21 cellular contexts compared by ENCODE assay signal in the genomic region with DNA sequence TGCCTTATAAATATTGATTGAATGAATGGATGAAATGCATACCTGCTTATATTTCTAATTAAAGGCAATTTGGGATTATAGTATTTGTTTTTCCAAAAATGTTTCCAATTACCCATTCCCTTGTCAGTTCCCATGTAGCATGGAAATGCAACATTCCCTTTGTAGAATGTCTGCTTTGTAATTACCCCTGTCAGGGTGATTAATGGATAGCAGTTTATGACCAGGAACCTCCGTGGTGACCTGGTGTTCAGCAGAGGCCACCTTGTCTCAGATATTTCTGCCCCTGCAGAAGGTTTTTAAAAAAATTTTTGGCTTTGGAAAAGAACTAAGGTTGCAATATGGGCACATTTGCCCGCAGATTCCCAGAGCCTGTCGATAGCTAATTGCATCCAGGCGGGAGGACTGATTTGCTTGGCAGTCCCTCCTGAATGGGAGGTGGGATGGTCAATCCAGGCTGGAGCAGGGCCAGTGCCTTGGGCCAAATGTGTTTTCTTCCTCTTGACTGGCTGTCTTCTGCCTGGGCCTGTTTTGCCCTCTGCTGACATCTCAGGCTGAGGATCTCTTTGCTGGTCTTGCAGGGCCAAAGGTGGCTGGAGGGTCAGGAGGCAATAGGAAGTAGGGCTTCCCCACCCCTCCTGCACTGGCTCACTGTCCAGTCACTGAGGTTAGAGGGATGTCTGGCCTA.
DNase-seq lines count a peak whose midpoint lies in the region; FAIRE-seq and TF ChIP-seq lines count a peak whose summit lies in the region.
"Had no signal": no experiment of that assay in that cellular context is flagged by ENCODE, and none has a peak within 500 bp of the region (broad histone marks: within the 10 kb centered on the region; RNA-seq: fewer than 3 reads in every experiment).

No MANE protein-coding gene starts in this region.

- peaks cover 70% of the 10 kb centered on the region for H3K4me1 Mint-ChIP-seq in nephron progenitor cell

- no peaks in the 10 kb centered on the region for H3K36me3 Mint-ChIP-seq in nephron progenitor cell (ENCODE audit: low read depth)

- H3K9me3 Mint-ChIP-seq in nephron progenitor cell: no peaks in the 10 kb centered on the region
- H3K9me3 Mint-ChIP-seq: CD8-positive, alpha-beta T cell; T-cell had no signal

- intact Hi-C loops in kidney (cut with DNase I): no loop called here

- DNase-seq in ELF-1 (ENCODE audit: low read depth, low spot score): peak; percentile 73
- DNase-seq in HEK293T (ENCODE audit: extremely low spot score): no peak
- peak; percentile 24 for DNase-seq in RPMI7951 (ENCODE audit: low read depth)
- peak; percentile 33 for DNase-seq in nephron progenitor cell
- no peak for DNase-seq in NCI-H2227 (lab: John Stamatoyannopoulos, UW; ENCODE audit: unreplicated experiment)
- DNase-seq in GF-D8 (lab: John Stamatoyannopoulos, UW): no peak
- no peak for DNase-seq in activated CD8-positive, alpha-beta memory T cell treated with anti-CD3 and anti-CD28 coated beads for 24 hours
- DNase-seq in kidney: no peak
- DNase-seq: Caco-2; CD8-positive, alpha-beta T cell; NCI-H1436; NCI-H2029; NCI-H510A; NK-92 treated with Interleukin-12 subunit alpha and Interleukin-12 subunit beta, amount 100 ng/mL, for 24 hours; PC-3; SJCRH30; T-cell had no signal

- no peaks in the 10 kb centered on the region for H3K4me1 ChIP-seq in kidney (ENCODE audit: control insufficient read depth in 1 of 2, insufficient read depth in 1 of 2, low read depth in 1 of 2, low read length in 2 of 2)
- H3K4me1 ChIP-seq: Caco-2, SJCRH30 had no signal

- H3K9ac ChIP-seq in kidney (ENCODE audit: low read length in 2 of 2): no peak overlapping the region

- H3K4me3 Mint-ChIP-seq in nephron progenitor cell: peak overlapping the region; percentile 12
- H3K4me3 Mint-ChIP-seq: CD8-positive, alpha-beta T cell; T-cell had no signal

- H3K4me3 ChIP-seq in kidney (ENCODE audit: low read length in 2 of 2): no peak overlapping the region
- H3K4me3 ChIP-seq: SJCRH30 had no signal

- peaks cover 8% of the 10 kb centered on the region for H3K27me3 Mint-ChIP-seq in nephron progenitor cell (ENCODE audit: low read depth, poor library complexity)

- H3K36me3 ChIP-seq in kidney (ENCODE audit: control insufficient read depth in 1 of 2, insufficient read depth in 2 of 2, low read length in 2 of 2): no peaks in the 10 kb centered on the region
- H3K36me3 ChIP-seq: SJCRH30 had no signal

- CTCF ChIA-PET in HEK293T (lab: Yijun Ruan, JAX): interaction anchor here (0.9 kb wide), 1 partner anchor 28 kb away, joined by 4 read pairs; no protein-coding TSS in a partner anchor

- no peak overlapping the region for H3K27ac ChIP-seq in kidney (ENCODE audit: low read depth in 2 of 2, low read length in 2 of 2)
- H3K27ac ChIP-seq: C4-2B, SJCRH30 had no signal

- no peaks in the 10 kb centered on the region for H3K9me3 ChIP-seq in kidney (ENCODE audit: control insufficient read depth in 1 of 2, low read length in 2 of 2)
- H3K9me3 ChIP-seq: Caco-2, SJCRH30 had no signal

- no peak for FAIRE-seq in kidney (lab: Jason Lieb, UNC)
- FAIRE-seq: GM12892, H54, HepG2 had no signal

- H3K27ac Mint-ChIP-seq in nephron progenitor cell: peak overlapping the region; percentile 98
- H3K27ac Mint-ChIP-seq: CD8-positive, alpha-beta T cell; T-cell had no signal

- POLR2A ChIA-PET in HEK293T (lab: Yijun Ruan, JAX): no interaction called here

- TF ChIP-seq CTCF in nephron progenitor cell (IDR thresholded peaks at IDR 0.05) (no peak), kidney (IDR thresholded peaks at IDR 0.05; ENCODE audit: borderline replicate concordance, extremely low read depth, insufficient read depth) (no peak)

TF ChIP-seq in HEK293T, 16 proteins besides CTCF, POLR2A, EP300 and RAD21:
- no peak for TF ChIP-seq HDGF (IDR thresholded peaks at IDR 0.05; ENCODE audit: borderline replicate concordance)
- TF ChIP-seq, protein P1, sequence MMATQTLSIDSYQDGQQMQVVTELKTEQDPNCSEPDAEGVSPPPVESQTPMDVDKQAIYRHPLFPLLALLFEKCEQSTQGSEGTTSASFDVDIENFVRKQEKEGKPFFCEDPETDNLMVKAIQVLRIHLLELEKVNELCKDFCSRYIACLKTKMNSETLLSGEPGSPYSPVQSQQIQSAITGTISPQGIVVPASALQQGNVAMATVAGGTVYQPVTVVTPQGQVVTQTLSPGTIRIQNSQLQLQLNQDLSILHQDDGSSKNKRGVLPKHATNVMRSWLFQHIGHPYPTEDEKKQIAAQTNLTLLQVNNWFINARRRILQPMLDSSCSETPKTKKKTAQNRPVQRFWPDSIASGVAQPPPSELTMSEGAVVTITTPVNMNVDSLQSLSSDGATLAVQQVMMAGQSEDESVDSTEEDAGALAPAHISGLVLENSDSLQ (IDR thresholded peaks at IDR 0.05): peak; percentile 80

Comparison
In these comparisons a context has a peak if more than half of its experiments do, and no peak if none do; other contexts are left out.
1. DNase-seq: peak in ELF-1 (single experiment), RPMI7951 (single experiment) and nephron progenitor cell (single experiment); none in HEK293T (single experiment), NCI-H2227 (single experiment), GF-D8 (single experiment), activated CD8-positive, alpha-beta memory T cell treated with anti-CD3 and anti-CD28 coated beads for 24 hours (single experiment) and kidney (single experiment).